7 cellular contexts compared by ENCODE assay signal in genomic region chr11:56693428-56693827, GRCh38. TPM values are rescaled to one million over a fixed set of nuclear protein-coding genes. Genes with fewer than 3 reads are reported as not detected.
"Had no signal": no experiment of that assay in that cellular context is flagged by ENCODE, and none has a peak within 500 bp of the region (broad histone marks: within the 10 kb centered on the region; RNA-seq: fewer than 3 reads in every experiment).

No MANE protein-coding gene starts in this region.

- H3K9me3 Mint-ChIP-seq: H9 had no signal

- H3K9ac ChIP-seq: GM23248 had no signal

- H3K4me3 ChIP-seq: GM23248, K562 had no signal

- H2AFZ ChIP-seq: GM23248 had no signal

- ATAC-seq: K562 had no signal

- H3K27ac ChIP-seq: GM23248 had no signal

- DNase-seq: GM23248, H9, HCEC 1CT, IMR-90 had no signal

- H3K27ac Mint-ChIP-seq: H9 had no signal

- H3K4me3 Mint-ChIP-seq: H9 had no signal

RNA-seq across cellular contexts. Expression of gene OR9G1, which starts 5.5 kb away (rescaled TPM):
- total RNA-seq: GM23248, H1, H9, HT-29, IMR-90, K562 had no signal
- polyA plus RNA-seq: GM23248, H1, IMR-90, K562 had no signal

RNA-seq across cellular contexts. Expression of gene OR5AR1, which starts 29.9 kb away (rescaled TPM):
- total RNA-seq: GM23248, H1, H9, HT-29, IMR-90, K562 had no signal
- polyA plus RNA-seq: GM23248, IMR-90, K562 had no signal

RNA-seq across cellular contexts. Expression of gene OR5AP2, which starts 51.2 kb away (rescaled TPM):
- total RNA-seq: GM23248, H1, H9, HT-29, IMR-90, K562 had no signal
- polyA plus RNA-seq: GM23248, H1, IMR-90, K562 had no signal

RNA-seq across cellular contexts. Expression of gene OR9G4, which starts 55.1 kb away (rescaled TPM):
- total RNA-seq: GM23248, H1, H9, HT-29, IMR-90, K562 had no signal
- polyA plus RNA-seq: GM23248, H1, IMR-90, K562 had no signal
